In genomic region chr7:106623846-106624245, GRCh38 we compare ENCODE assay signal across 1 cellular context.
TF ChIP-seq lines count a peak whose summit lies in the region.

No MANE protein-coding gene starts in this region.

TF ChIP-seq in SK-N-SH, 30 proteins besides CTCF, POLR2A, EP300 and RAD21 (continued from another document):
- TF ChIP-seq IRF3 (IDR thresholded peaks at IDR 0.05; ENCODE audit: low read depth, low read length) (no peak), REST (IDR thresholded peaks at IDR 0.05; ENCODE audit: low read depth, low read length) (no peak), MXI1 (IDR thresholded peaks at IDR 0.05; ENCODE audit: low read depth, low read length) (no peak), RFX5 (IDR thresholded peaks at IDR 0.05; ENCODE audit: low read length) (no peak), USF1 (IDR thresholded peaks at IDR 0.05; ENCODE audit: borderline replicate concordance, low read depth) (no peak)
